8 cellular contexts compared by ENCODE assay signal in the genomic region with DNA sequence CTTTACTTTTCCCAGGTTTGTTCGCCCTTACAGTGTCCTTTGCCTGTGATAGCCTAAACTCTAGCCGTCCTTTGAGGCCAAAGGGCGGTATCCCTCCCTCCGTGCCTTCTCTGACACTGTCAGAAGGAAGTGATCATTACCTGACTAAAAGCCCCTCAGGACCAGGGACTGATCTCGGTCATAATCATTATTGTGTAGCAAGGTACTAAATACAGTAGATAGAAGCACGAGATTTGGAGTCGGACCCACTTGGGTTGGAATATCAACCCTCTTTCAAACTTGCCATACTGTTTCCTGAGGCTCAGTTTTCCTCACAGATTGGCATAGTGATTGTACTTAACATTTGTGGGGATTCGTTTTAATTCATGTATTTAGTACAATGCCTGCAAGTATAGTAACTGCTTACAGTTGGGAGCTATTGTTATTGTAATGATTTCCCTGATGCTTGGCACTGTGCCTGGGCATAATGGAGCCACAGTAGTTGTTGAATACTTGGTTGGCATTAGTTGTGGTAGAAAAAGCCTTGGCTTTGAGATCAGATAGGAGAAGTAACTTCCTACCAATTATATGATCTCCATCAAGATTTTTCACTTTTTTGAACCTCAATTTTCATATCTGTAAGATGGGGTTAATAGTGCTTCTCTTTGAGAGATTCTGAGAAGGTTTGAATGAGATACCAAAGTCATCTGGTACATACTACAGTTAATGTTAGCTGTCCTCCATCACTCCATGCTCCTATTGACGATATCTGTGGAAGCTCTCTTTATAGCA. TPM values are rescaled to one million over a fixed set of nuclear protein-coding genes. Genes with fewer than 3 reads are reported as not detected.
DNase-seq lines count a peak whose midpoint lies in the region; ATAC-seq and TF ChIP-seq lines count a peak whose summit lies in the region.

No MANE protein-coding gene starts in this region.

- H3K4me3 Mint-ChIP-seq in MCF 10A (ENCODE audit: unreplicated experiment) = peak overlapping the region; percentile 96

- peaks cover 0 to 30% (median 10%) of the 10 kb centered on the region in 11 experiments; a peak in 7 of 22 replicates for H4K20me1 ChIP-seq in BLaER1 treated with 17β-estradiol and CSF1 and Interleukin-3, amounts not matched to agents 10 nM and 100 nM

- H3K27ac Mint-ChIP-seq in MCF 10A (ENCODE audit: low read depth, unreplicated experiment) = peak overlapping the region; percentile 98

- H3K4me1 ChIP-seq in BLaER1 treated with 17β-estradiol and CSF1 and Interleukin-3, amounts not matched to agents 10 nM and 100 nM = peaks cover 18 to 38% (median 26%) of the 10 kb centered on the region in 10 experiments
- H3K4me1 ChIP-seq in mucosa of stomach (ENCODE audit: control insufficient read depth, insufficient read depth, low read length) = no peaks in the 10 kb centered on the region

- H3K4me1 Mint-ChIP-seq in MCF 10A (ENCODE audit: insufficient read depth, unreplicated experiment) = no peaks in the 10 kb centered on the region

- peak overlapping the region; percentile 77 to 91 (median 86) for H3K27ac ChIP-seq in BLaER1 treated with 17β-estradiol and CSF1 and Interleukin-3, amounts not matched to agents 10 nM and 100 nM
- H3K27ac ChIP-seq in HL-60 (replicated peaks) = peak overlapping the region; percentile 84

- no peak for ATAC-seq in GM21619 (IDR thresholded peaks at IDR 0.05; ENCODE audit: unreplicated experiment)

- TF ChIP-seq CTCF in HL-60 (IDR thresholded peaks at IDR 0.05; ENCODE audit: insufficient read depth, low read length) = no peak
- TF ChIP-seq CTCF in MCF 10A (IDR thresholded peaks at IDR 0.05; ENCODE audit: unreplicated experiment) = no peak

- H3K27me3 ChIP-seq in BLaER1 treated with 17β-estradiol and CSF1 and Interleukin-3, amounts not matched to agents 10 nM and 100 nM = no peaks in the 10 kb centered on the region
- H3K27me3 ChIP-seq in HL-60 (ENCODE audit: insufficient read depth, poor library complexity, severe bottlenecking) (no peaks in the 10 kb centered on the region), mucosa of stomach (ENCODE audit: control insufficient read depth, insufficient read depth, low read length) (no peaks in the 10 kb centered on the region)

- H3K9me3 ChIP-seq in BLaER1 treated with 17β-estradiol and CSF1 and Interleukin-3, amounts not matched to agents 10 nM and 100 nM (replicated peaks in 1 of 11) = no peaks in the 10 kb centered on the region
- H3K9me3 ChIP-seq in mucosa of stomach (ENCODE audit: control insufficient read depth, low read length) = no peaks in the 10 kb centered on the region

- H3K9ac ChIP-seq in BLaER1 treated with 17β-estradiol and CSF1 and Interleukin-3, amounts not matched to agents 10 nM and 100 nM = peak overlapping the region; percentile 75 to 88 (median 83)
- H3K9ac ChIP-seq in mucosa of stomach (ENCODE audit: low read length) = peak overlapping the region; percentile 65

- TSS peak; percentile 72 for BruUV-seq in MCF 10A (replicated peaks; lab: Mats Ljungman, UMichigan)

- DNase-seq in HL-60 (ENCODE audit: low read depth in 1 of 2, low spot score in 1 of 2) (no peak), MCF 10A (ENCODE audit: unreplicated experiment) (peak; percentile 10), anterior cingulate cortex (lab: John Stamatoyannopoulos, UW) (no peak), AML-193 (lab: John Stamatoyannopoulos, UW) (no peak), midbrain (lab: John Stamatoyannopoulos, UW) (no peak)

- intact Hi-C loops in MCF 10A (cut with micrococcal nuclease) = loop anchor here (5.0 kb wide), 1 partner anchor 89 kb away; no protein-coding TSS in a partner anchor

- POLR2A ChIA-PET in MCF 10A (lab: Yijun Ruan, JAX) = interaction anchor here (0.6 to 4.0 kb wide), 28 partner anchors 10 to 1922 kb away, joined by 3 to 49 read pairs (median 4); a partner anchor contains a TSS

- H3K27me3 Mint-ChIP-seq in MCF 10A (ENCODE audit: insufficient read depth, unreplicated experiment) = no peaks in the 10 kb centered on the region

- peak overlapping the region; percentile 63 to 82 (median 72) for H3K4me3 ChIP-seq in BLaER1 treated with 17β-estradiol and CSF1 and Interleukin-3, amounts not matched to agents 10 nM and 100 nM
- peak overlapping the region; percentile 85 for H3K4me3 ChIP-seq in HL-60 (replicated peaks; ENCODE audit: insufficient read depth, low read length)
- peak overlapping the region; percentile 60 for H3K4me3 ChIP-seq in mucosa of stomach (ENCODE audit: low read length)

- peaks cover 22 to 33% (median 28%) of the 10 kb centered on the region in 11 experiments for H3K36me3 ChIP-seq in BLaER1 treated with 17β-estradiol and CSF1 and Interleukin-3, amounts not matched to agents 10 nM and 100 nM
- no peaks in the 10 kb centered on the region for H3K36me3 ChIP-seq in mucosa of stomach (ENCODE audit: control insufficient read depth, insufficient read depth, low read length)

- H3K9me3 Mint-ChIP-seq in MCF 10A (ENCODE audit: unreplicated experiment) = no peaks in the 10 kb centered on the region

- H3K36me3 Mint-ChIP-seq in MCF 10A (ENCODE audit: insufficient read depth, unreplicated experiment) = peaks cover 15% of the 10 kb centered on the region

- H3K4me2 ChIP-seq in BLaER1 treated with 17β-estradiol and CSF1 and Interleukin-3, amounts not matched to agents 10 nM and 100 nM = peak overlapping the region; percentile 78 to 96 (median 92)

- CTCF ChIA-PET in MCF 10A (lab: Yijun Ruan, JAX) = interaction anchor here (0.6 to 2.7 kb wide), 5 partner anchors 36 to 475 kb away, joined by 3 to 15 read pairs (median 4); no protein-coding TSS in a partner anchor

RNA-seq across cellular contexts. Expression of a gene that starts 0.8 kb away (rescaled TPM):
- total RNA-seq in MCF 10A (2022) = 24.2 and 26.5 TPM in 2 replicates

RNA-seq across cellular contexts. Expression of a gene that starts 26.4 kb away (rescaled TPM):
- 1.2 and 2.2 TPM in 2 replicates for total RNA-seq in MCF 10A (2022)

RNA-seq across cellular contexts. Expression of a gene that starts 27.2 kb away (rescaled TPM):
- total RNA-seq in MCF 10A (2022) = 29.0 and 29.8 TPM in 2 replicates

RNA-seq across cellular contexts. Expression of a gene that starts 28.9 kb away (rescaled TPM):
- total RNA-seq in MCF 10A (2022) = 4.2 and 4.7 TPM in 2 replicates

RNA-seq across cellular contexts. Expression of a gene that starts 54.7 kb away (rescaled TPM):
- 5.3 and 6.3 TPM in 2 replicates for total RNA-seq in MCF 10A (2022)
